Comparison of ENCODE assay signal across 15 cellular contexts in the genomic region with DNA sequence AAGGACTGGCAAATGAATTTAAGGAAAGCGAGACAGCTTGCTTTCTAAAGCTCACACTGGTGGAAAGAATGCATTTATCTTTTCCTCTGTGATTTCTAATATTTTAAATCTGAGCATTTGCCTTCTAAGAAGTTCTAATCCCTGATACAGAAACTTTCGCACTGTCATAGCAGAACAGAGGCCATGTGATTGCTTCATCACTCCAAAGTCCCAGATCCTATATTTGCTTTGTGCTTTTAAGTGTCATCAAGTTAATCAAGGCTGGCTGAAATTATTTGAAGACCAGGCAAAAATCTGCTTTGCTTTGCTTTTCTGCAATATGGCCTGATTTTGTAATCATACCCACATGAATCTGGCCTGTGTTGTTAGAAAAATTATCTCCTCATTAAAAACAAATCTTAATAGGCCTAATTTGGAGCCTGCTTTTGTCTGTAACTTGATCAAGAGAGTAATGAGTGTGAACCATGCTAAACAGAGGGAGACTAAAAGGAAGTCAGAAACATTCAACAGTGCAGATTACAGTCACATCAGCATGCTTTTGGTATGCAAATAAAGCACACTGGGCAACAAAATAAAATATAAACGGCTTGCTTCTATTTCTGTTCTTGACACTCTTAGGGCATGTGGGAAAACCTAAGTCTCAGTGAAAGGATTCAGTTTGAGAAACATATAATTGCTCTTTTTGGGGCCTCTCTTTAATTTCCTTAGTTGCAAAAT.
"Had no signal": no experiment of that assay in that cellular context is flagged by ENCODE, and none has a peak within 500 bp of the region (broad histone marks: within the 10 kb centered on the region; RNA-seq: fewer than 3 reads in every experiment).

No MANE protein-coding gene starts in this region.

- H3K4me3 Mint-ChIP-seq: activated naive CD8-positive, alpha-beta T cell treated with anti-CD3 and anti-CD28 coated beads, Interleukin-2, amount 50 U/mL, for 24 hours; effector memory CD8-positive, alpha-beta T cell; stimulated activated naive B cell treated with anti-CD40 and anti-IgM and Interleukin-4, amounts not matched to agents 10 μg/mL and 1 μg/mL and 100 μg/mL, for 72 hours had no signal

- H3K9ac ChIP-seq: parathyroid adenoma had no signal

- H3K4me3 ChIP-seq: ascending aorta, tibial artery, uterus had no signal

- H3K27ac ChIP-seq: ascending aorta, epithelial cell of prostate, neutrophil, parathyroid adenoma, tibial artery had no signal

- ATAC-seq: activated naive CD8-positive, alpha-beta T cell treated with anti-CD3 and anti-CD28 coated beads, Interleukin-2, amount 50 U/mL, for 24 hours; effector memory CD8-positive, alpha-beta T cell; stimulated activated naive B cell treated with anti-CD40 and anti-IgM and Interleukin-4, amounts not matched to agents 10 μg/mL and 1 μg/mL and 100 μg/mL, for 72 hours had no signal

- H3K36me3 ChIP-seq: ascending aorta, neutrophil, uterus had no signal

- DNase-seq: activated CD4-positive, alpha-beta T cell treated with anti-CD3 and anti-CD28 coated beads, Interleukin-2, amount 50 U/mL, for 1 hour; activated naive CD4-positive, alpha-beta T cell treated with Interleukin-2 at 50 U/mL for 16 hours; activated naive CD8-positive, alpha-beta T cell treated with anti-CD3 and anti-CD28 coated beads, Interleukin-2, amount 50 U/mL, for 24 hours; dermis blood vessel endothelial cell; effector memory CD8-positive, alpha-beta T cell; head of caudate nucleus; stimulated activated CD4-positive, alpha-beta T cell treated with anti-CD3 and anti-CD28 coated beads, Interleukin-4, amount 100 ng/mL, for 1 hour; stimulated activated naive B cell treated with anti-CD40 and anti-IgM and Interleukin-4, amounts not matched to agents 10 μg/mL and 1 μg/mL and 100 μg/mL, for 72 hours; T-helper 2 cell; tibial artery; uterus had no signal

- H3K4me1 Mint-ChIP-seq: activated naive CD8-positive, alpha-beta T cell treated with anti-CD3 and anti-CD28 coated beads, Interleukin-2, amount 50 U/mL, for 24 hours; stimulated activated naive B cell treated with anti-CD40 and anti-IgM and Interleukin-4, amounts not matched to agents 10 μg/mL and 1 μg/mL and 100 μg/mL, for 72 hours had no signal

- H3K27me3 Mint-ChIP-seq: activated naive CD8-positive, alpha-beta T cell treated with anti-CD3 and anti-CD28 coated beads, Interleukin-2, amount 50 U/mL, for 24 hours; effector memory CD8-positive, alpha-beta T cell; stimulated activated naive B cell treated with anti-CD40 and anti-IgM and Interleukin-4, amounts not matched to agents 10 μg/mL and 1 μg/mL and 100 μg/mL, for 72 hours had no signal

- H3K27me3 ChIP-seq: ascending aorta, neutrophil, tibial artery, uterus had no signal

- H3K79me2 ChIP-seq: parathyroid adenoma had no signal

- H3K4me1 ChIP-seq: ascending aorta, parathyroid adenoma had no signal

- H3K36me3 Mint-ChIP-seq: stimulated activated naive B cell treated with anti-CD40 and anti-IgM and Interleukin-4, amounts not matched to agents 10 μg/mL and 1 μg/mL and 100 μg/mL, for 72 hours had no signal

- H3K27ac Mint-ChIP-seq: activated naive CD8-positive, alpha-beta T cell treated with anti-CD3 and anti-CD28 coated beads, Interleukin-2, amount 50 U/mL, for 24 hours; effector memory CD8-positive, alpha-beta T cell; stimulated activated naive B cell treated with anti-CD40 and anti-IgM and Interleukin-4, amounts not matched to agents 10 μg/mL and 1 μg/mL and 100 μg/mL, for 72 hours had no signal

- H2AFZ ChIP-seq: parathyroid adenoma had no signal

- H3K9me3 ChIP-seq: ascending aorta, neutrophil, tibial artery, uterus had no signal
